Comparison of ENCODE assay signal across 9 cellular contexts in the genomic region with DNA sequence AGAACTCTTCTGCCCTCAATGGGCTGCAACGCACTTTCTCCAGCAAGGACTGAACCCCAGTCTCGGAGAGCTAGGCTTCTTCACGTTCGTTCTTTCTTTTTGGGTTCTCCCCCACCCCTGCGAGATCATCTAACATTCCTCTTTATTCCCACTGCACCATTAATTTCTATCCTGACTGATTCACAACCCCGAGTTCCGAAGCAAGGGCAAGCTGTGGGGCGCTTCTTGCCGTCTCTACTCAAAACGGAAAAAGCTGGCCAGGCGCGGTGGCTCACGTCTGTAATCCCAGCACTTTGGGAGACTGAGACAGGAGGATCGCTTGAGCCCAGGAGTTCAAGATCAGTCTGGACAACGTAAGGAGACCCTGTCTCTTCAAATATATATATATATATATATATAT. TPM values are rescaled to one million over a fixed set of nuclear protein-coding genes. Genes with fewer than 3 reads are reported as not detected.
DNase-seq lines count a peak whose midpoint lies in the region; ATAC-seq and TF ChIP-seq lines count a peak whose summit lies in the region.
"Had no signal": no experiment of that assay in that cellular context is flagged by ENCODE, and none has a peak within 500 bp of the region (broad histone marks: within the 10 kb centered on the region; RNA-seq: fewer than 3 reads in every experiment).

No MANE protein-coding gene starts in this region.

- no peaks in the 10 kb centered on the region for H3K4me1 ChIP-seq in ES-I3 (ENCODE audit: insufficient read depth, low read length)
- H3K4me1 ChIP-seq in esophagus squamous epithelium, result peaks cover 4 to 40% (median 10%) of the 10 kb centered on the region in 3 donors
- no peaks in the 10 kb centered on the region for H3K4me1 ChIP-seq in PC-9 (replicated peaks; ENCODE audit: insufficient read depth)

- no peak overlapping the region for H3K4me2 ChIP-seq in PC-9

- no peaks in the 10 kb centered on the region for H3K9me3 Mint-ChIP-seq in progenitor cell of endocrine pancreas (ENCODE audit: low read depth)

- intact Hi-C loops in esophagus squamous epithelium (cut with DNase I), result loop anchor here (10.0 kb wide), 1 partner anchor 223 kb away; no protein-coding TSS in a partner anchor
- intact Hi-C loops in PC-9 (cut with micrococcal nuclease; ENCODE audit: unreplicated experiment), result loop anchor here (2.0 kb wide), 1 partner anchor 151 kb away; no protein-coding TSS in a partner anchor

- no peak for DNase-seq in SK-N-MC (ENCODE audit: low read depth, low spot score)
- DNase-seq in esophagus squamous epithelium (lab: John Stamatoyannopoulos, UW), result no peak
- no peak for DNase-seq in progenitor cell of endocrine pancreas (ENCODE audit: low spot score, unreplicated experiment)
- DNase-seq in NCI-H1436 (lab: John Stamatoyannopoulos, UW), result no peak
- DNase-seq in PC-9, result no peak
- no peak for DNase-seq in G401 (ENCODE audit: low spot score)

- TF ChIP-seq POLR2A in esophagus squamous epithelium (IDR thresholded peaks at IDR 0.05), result no peak

- H3K27me3 ChIP-seq in esophagus squamous epithelium (no peaks in the 10 kb centered on the region), PC-9 (ENCODE audit: insufficient read depth, low read depth) (no peaks in the 10 kb centered on the region)

- H3K79me2 ChIP-seq in PC-9 (ENCODE audit: low read depth), result no peaks in the 10 kb centered on the region

- no peaks in the 10 kb centered on the region for H3K36me3 Mint-ChIP-seq in progenitor cell of endocrine pancreas (ENCODE audit: insufficient read depth)

- TF ChIP-seq CTCF in esophagus squamous epithelium (IDR thresholded peaks at IDR 0.05) (no peak), progenitor cell of endocrine pancreas (IDR thresholded peaks at IDR 0.05; ENCODE audit: unreplicated experiment) (no peak), PC-9 (conservative IDR thresholded peaks at IDR 0.05) (no peak)

- no peak for ATAC-seq in HG02938 (IDR thresholded peaks at IDR 0.05; ENCODE audit: unreplicated experiment)

- H3K9ac ChIP-seq in ES-I3 (ENCODE audit: low read depth, low read length), result peak overlapping the region; percentile 94
- H3K9ac ChIP-seq in SK-N-MC (ENCODE audit: insufficient read length), result peak overlapping the region; percentile 9

- no peak overlapping the region for H2AFZ ChIP-seq in PC-9

- H3K27ac ChIP-seq in SK-N-MC, result peak overlapping the region; percentile 38; the same call in 1 of the 2 replicates
- peak overlapping the region; percentile 68 to 88 (median 82) for H3K27ac ChIP-seq in esophagus squamous epithelium
- no peak overlapping the region for H3K27ac ChIP-seq in PC-9

- WGBS in esophagus squamous epithelium, 2 donors, result 64 to 68% methylated on average over 10 to 15 of the region's 15 CpGs

- H3K36me3 ChIP-seq in ES-I3 (ENCODE audit: insufficient read depth, low read length), result no peaks in the 10 kb centered on the region
- H3K36me3 ChIP-seq in SK-N-MC (ENCODE audit: insufficient read depth, low read length), result no peaks in the 10 kb centered on the region
- no peaks in the 10 kb centered on the region for H3K36me3 ChIP-seq in esophagus squamous epithelium
- H3K36me3 ChIP-seq in PC-9 (ENCODE audit: low read depth), result no peaks in the 10 kb centered on the region

- CTCF ChIA-PET in PC-9 (lab: Charles Lee), result interaction anchor here (0.7 to 3.0 kb wide), 5 partner anchors 150 to 236 kb away, joined by 3 to 27 read pairs (median 3); no protein-coding TSS in a partner anchor

- in situ Hi-C loops in G401 (cut with HindIII; ENCODE audit: low sequenced_read_pairs), result loop anchor here (25.0 kb wide), 1 partner anchor 94 kb away; the partner anchor contains the start of gene FMOD

- peak overlapping the region; percentile 43 for H3K27ac Mint-ChIP-seq in progenitor cell of endocrine pancreas

- 0 out of 2 replicates have a peak, but pooled peaks cover 3% of the 10 kb centered on the region for H3F3A ChIP-seq in PC-9 (ENCODE audit: insufficient read depth, low read depth)

- no peaks in the 10 kb centered on the region for H4K20me1 ChIP-seq in PC-9 (ENCODE audit: insufficient read depth)

- POLR2A ChIA-PET in PC-9 (lab: Charles Lee; ENCODE audit: unreplicated experiment), result interaction anchor here (0.6 kb wide), 1 partner anchor 234 kb away, joined by 3 read pairs; no protein-coding TSS in a partner anchor

- peaks cover 8% of the 10 kb centered on the region for H3K4me1 Mint-ChIP-seq in progenitor cell of endocrine pancreas (ENCODE audit: low read depth)

- no peaks in the 10 kb centered on the region for H3K9me2 ChIP-seq in PC-9 (ENCODE audit: insufficient read depth)

- no TSS peak for BruUV-seq in PC-9 (replicated peaks; lab: Mats Ljungman, UMichigan)

- H3K4me3 ChIP-seq in SK-N-MC (peak overlapping the region; percentile 93), esophagus squamous epithelium (peak overlapping the region; percentile 32 to 75 (median 57)), PC-9 (no peak overlapping the region)

- H3K27me3 Mint-ChIP-seq in progenitor cell of endocrine pancreas, result no peaks in the 10 kb centered on the region

- peak overlapping the region; percentile 79 for H3K4me3 Mint-ChIP-seq in progenitor cell of endocrine pancreas (ENCODE audit: low read depth)

- H3K9me3 ChIP-seq in ES-I3 (ENCODE audit: control insufficient read depth, insufficient read depth, low read length) (no peaks in the 10 kb centered on the region), SK-N-MC (ENCODE audit: low read depth, low read length) (no peaks in the 10 kb centered on the region), esophagus squamous epithelium (no peaks in the 10 kb centered on the region), PC-9 (ENCODE audit: insufficient read depth, low read depth) (no peaks in the 10 kb centered on the region)

RNA-seq across cellular contexts. Expression of gene BTG2, which starts 37.4 kb away (rescaled TPM):
- total RNA-seq in esophagus squamous epithelium, result 10 to 100 TPM; 29.7 to 46.2 (median 41.3) TPM
- 103 and 110 TPM in 2 replicates for total RNA-seq in progenitor cell of endocrine pancreas
- 11.1 and 13.8 TPM in 2 replicates for total RNA-seq in PC-9 (2021)
- total RNA-seq in G401 (2014; rRNA removed; shearing (Covaris generic)), result 12.7 and 15.2 TPM in 2 replicates

RNA-seq across cellular contexts. Expression of gene CHIT1, which starts 38.4 kb away (rescaled TPM):
- total RNA-seq in esophagus squamous epithelium (under 1 TPM in 1 of 4 donors, not detected in 3; 1.00 TPM), progenitor cell of endocrine pancreas (0.14 and 0.95 TPM in 2 replicates), PC-9 (2021) (not detected in 2 replicates)
- not detected in 2 replicates for total RNA-seq in G401 (2014; rRNA removed; shearing (Covaris generic))
- total RNA-seq: pulmonary artery endothelial cell had no signal
